Comparison of ENCODE assay signal across 8 cellular contexts in the genomic region with DNA sequence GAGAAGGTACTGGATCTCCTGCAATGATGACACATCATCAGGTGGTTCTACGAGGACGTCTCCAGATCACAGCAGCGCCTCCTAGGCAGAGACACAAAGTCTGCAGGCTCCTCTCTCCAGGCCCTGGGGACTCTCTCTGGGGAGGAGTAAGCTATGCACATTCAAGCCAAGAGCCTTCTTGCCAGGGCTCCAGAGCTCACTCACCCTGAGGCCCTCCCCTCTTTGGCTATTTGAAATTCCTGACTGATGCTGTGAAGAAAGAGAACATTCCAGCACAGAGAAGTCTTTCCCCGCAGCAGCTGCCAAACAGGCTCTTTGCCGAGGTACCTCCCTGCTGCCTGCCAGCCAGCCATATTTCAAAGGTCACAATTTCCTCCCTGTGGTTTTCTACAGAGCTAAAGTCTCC.
DNase-seq lines count a peak whose midpoint lies in the region; ATAC-seq and TF ChIP-seq lines count a peak whose summit lies in the region.

No MANE protein-coding gene starts in this region.

- H3K27me3 ChIP-seq in BJ (ENCODE audit: control insufficient read depth, insufficient read depth, low read length), result no peaks in the 10 kb centered on the region; the same call in 1 of the 2 replicates
- H3K27me3 ChIP-seq in NT2/D1 (ENCODE audit: insufficient read depth, insufficient read length), result no peaks in the 10 kb centered on the region
- H3K27me3 ChIP-seq in lower lobe of right lung (ENCODE audit: low read depth), result no peaks in the 10 kb centered on the region
- no peaks in the 10 kb centered on the region for H3K27me3 ChIP-seq in vagina

- H3K4me3 ChIP-seq in BJ (ENCODE audit: low read depth, low read length) (no peak overlapping the region), NT2/D1 (ENCODE audit: insufficient read length, low read depth) (no peak overlapping the region), lower lobe of right lung (no peak overlapping the region), vagina (no peak overlapping the region)

- CTCF ChIA-PET in BJ (lab: Yijun Ruan, JAX), result interaction anchor here (0.6 to 3.8 kb wide), 6 partner anchors 9 to 104 kb away, joined by 3 to 30 read pairs (median 7); no protein-coding TSS in a partner anchor

- H3K27ac ChIP-seq in cingulate gyrus (ENCODE audit: low read depth, low read length) (peak overlapping the region; percentile 69), lower lobe of right lung (peak overlapping the region; percentile 36), vagina (peak overlapping the region; percentile 68)

- peak; percentile 71 for DNase-seq in BJ (ENCODE audit: low read depth)
- peak; percentile 85 for DNase-seq in NT2/D1 (ENCODE audit: low read depth, low spot score)
- DNase-seq in lower lobe of right lung, result peak; percentile 64
- no peak for DNase-seq in vagina (ENCODE audit: extremely low spot score in 2 of 2)
- DNase-seq in NCI-H1105 (lab: John Stamatoyannopoulos, UW), result no peak

- H3K36me3 ChIP-seq in BJ (ENCODE audit: control insufficient read depth, insufficient read depth, low read length), result no peaks in the 10 kb centered on the region
- H3K36me3 ChIP-seq in NT2/D1 (ENCODE audit: insufficient read depth, insufficient read length, low read length), result no peaks in the 10 kb centered on the region
- H3K36me3 ChIP-seq in lower lobe of right lung, result no peaks in the 10 kb centered on the region
- no peaks in the 10 kb centered on the region for H3K36me3 ChIP-seq in vagina

- TF ChIP-seq CTCF in BJ (IDR thresholded peaks at IDR 0.05; ENCODE audit: insufficient read depth, low read depth, low read length), result peak; percentile 57
- TF ChIP-seq CTCF in lower lobe of right lung (IDR thresholded peaks at IDR 0.05), result peak; percentile 42
- TF ChIP-seq CTCF in vagina (IDR thresholded peaks at IDR 0.05), result peak in 1 of 3 experiments; percentile 0

- TF ChIP-seq POLR2A in vagina (IDR thresholded peaks at IDR 0.05), result no peak

- intact Hi-C loops in lower lobe of right lung (cut with DNase I), result no loop called here
- intact Hi-C loops in vagina (cut with DNase I), result no loop called here

- H3K4me1 ChIP-seq in NT2/D1 (ENCODE audit: insufficient read depth, insufficient read length), result no peaks in the 10 kb centered on the region
- H3K4me1 ChIP-seq in lower lobe of right lung, result peaks cover 9% of the 10 kb centered on the region
- H3K4me1 ChIP-seq in vagina, result peaks cover 21% of the 10 kb centered on the region

- no peak overlapping the region for H3K9ac ChIP-seq in NT2/D1 (ENCODE audit: insufficient read length, low read depth)

- ATAC-seq in lower lobe of right lung (peak; percentile 91 to 96), GM19463 (IDR thresholded peaks at IDR 0.05; ENCODE audit: unreplicated experiment) (no peak), HG02938 (IDR thresholded peaks at IDR 0.05; ENCODE audit: unreplicated experiment) (no peak)

- H3K9me3 ChIP-seq in NT2/D1 (ENCODE audit: insufficient read depth, low read length) (peaks cover 16% of the 10 kb centered on the region; the same call in 1 of the 2 replicates), lower lobe of right lung (no peaks in the 10 kb centered on the region), vagina (no peaks in the 10 kb centered on the region)

- POLR2A ChIA-PET in BJ (lab: Charles Lee), result no interaction called here

Comparison
In these comparisons a context has a peak if more than half of its experiments do, and no peak if none do; other contexts are left out.
1. DNase-seq: peak in BJ (single experiment), NT2/D1 (single experiment) and lower lobe of right lung (single experiment); none in vagina (0 of 2) and NCI-H1105 (single experiment).
2. ATAC-seq: peak in lower lobe of right lung (2 of 2); none in GM19463 (single experiment) and HG02938 (single experiment).
3. Peak in every context shown above with its lines, with median percentiles within 50 percentile points of each other: H3K27ac ChIP-seq.